ENCODE assay signal across 40 cellular contexts in the genomic region with DNA sequence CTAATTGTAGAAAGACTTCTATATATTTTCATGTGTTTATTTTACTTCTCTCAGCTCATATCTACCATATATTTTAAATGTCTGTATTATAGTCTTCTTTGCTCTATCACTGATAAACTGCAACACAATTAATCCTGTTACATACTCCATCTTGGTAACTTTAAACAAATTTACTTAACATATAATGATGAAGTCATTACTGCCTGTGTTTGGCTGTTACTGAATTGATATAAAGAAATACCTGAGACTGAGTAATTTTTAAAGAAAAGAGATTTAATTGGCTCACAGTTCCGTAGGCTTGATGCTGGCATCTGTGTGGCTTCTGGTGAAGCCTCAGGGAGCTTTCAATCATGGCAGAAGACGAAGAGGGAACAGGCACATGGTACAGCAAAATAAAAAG.
"Had no signal": no experiment of that assay in that cellular context is flagged by ENCODE, and none has a peak within 500 bp of the region (broad histone marks: within the 10 kb centered on the region; RNA-seq: fewer than 3 reads in every experiment).

No MANE protein-coding gene starts in this region.

- H3K9me3 Mint-ChIP-seq: activated T-helper 1 cell treated with anti-CD3 and anti-CD28 coated beads, Interleukin-12 subunit alpha, Interleukin-12 subunit beta, Interleukin-2, Interleukin-4 antibody, amounts not matched to agents 30 ng/mL and 10 ng/mL and 1 ng/mL, durations not matched to agents 14 hours and 24 hours and 36 hours had no signal

- H3K27me3 Mint-ChIP-seq: activated naive CD4-positive, alpha-beta T cell treated with anti-CD3 and anti-CD28 coated beads, Interleukin-2, amount 10 ng/mL, durations not matched to agents 7 days and 5 days; activated naive CD4-positive, alpha-beta T cell treated with anti-CD3 and anti-CD28 coated beads, Interleukin-2, amount 50 U/mL, for 24 hours; activated naive CD8-positive, alpha-beta T cell; activated naive CD8-positive, alpha-beta T cell treated with anti-CD3 and anti-CD28 coated beads for 36 hours; activated naive CD8-positive, alpha-beta T cell treated with anti-CD3 and anti-CD28 coated beads, Interleukin-2, amount 10 ng/mL, durations not matched to agents 7 days and 5 days; activated naive CD8-positive, alpha-beta T cell treated with anti-CD3 and anti-CD28 coated beads, Interleukin-2, amount 50 U/mL, for 24 hours; activated T-cell treated with anti-CD3 and anti-CD28 coated beads, Interleukin-2, amount 50 U/mL, for 24 hours; activated T-helper 17 cell treated with anti-CD3 and anti-CD28 coated beads, Interleukin-2, amount 50 U/mL, for 72 hours; brain; central memory CD8-positive, alpha-beta T cell had no signal

- H3K27ac ChIP-seq: adrenal gland, ascending aorta, body of pancreas, brain microvascular endothelial cell, breast epithelium, cardiac muscle cell had no signal

- H3K36me3 Mint-ChIP-seq: activated naive CD4-positive, alpha-beta T cell treated with anti-CD3 and anti-CD28 coated beads, Interleukin-2, amount 10 ng/mL, durations not matched to agents 7 days and 5 days; activated naive CD4-positive, alpha-beta T cell treated with anti-CD3 and anti-CD28 coated beads, Interleukin-2, amount 50 U/mL, for 24 hours; activated naive CD4-positive, alpha-beta T cell treated with anti-CD3 and anti-CD28 coated beads, Interleukin-2, amount 50 U/mL, for 72 hours; activated naive CD8-positive, alpha-beta T cell; activated naive CD8-positive, alpha-beta T cell treated with anti-CD3 and anti-CD28 coated beads for 36 hours; activated naive CD8-positive, alpha-beta T cell treated with anti-CD3 and anti-CD28 coated beads, Interleukin-2, amount 10 ng/mL, durations not matched to agents 7 days and 5 days; brain had no signal

- H3K36me3 ChIP-seq: adrenal gland, ascending aorta, brain microvascular endothelial cell, breast epithelium, cardiac muscle cell had no signal

- H3K4me1 Mint-ChIP-seq: activated naive CD4-positive, alpha-beta T cell treated with anti-CD3 and anti-CD28 coated beads, Interleukin-2, amount 10 ng/mL, durations not matched to agents 7 days and 5 days; activated naive CD4-positive, alpha-beta T cell treated with anti-CD3 and anti-CD28 coated beads, Interleukin-2, amount 50 U/mL, for 24 hours; activated naive CD8-positive, alpha-beta T cell treated with anti-CD3 and anti-CD28 coated beads for 36 hours; activated naive CD8-positive, alpha-beta T cell treated with anti-CD3 and anti-CD28 coated beads, Interleukin-2, amount 10 ng/mL, durations not matched to agents 7 days and 5 days; activated naive CD8-positive, alpha-beta T cell treated with anti-CD3 and anti-CD28 coated beads, Interleukin-2, amount 50 U/mL, for 24 hours; activated T-helper 17 cell treated with anti-CD3 and anti-CD28 coated beads, Interleukin-2, amount 50 U/mL, for 72 hours; brain; central memory CD8-positive, alpha-beta T cell had no signal

- DNase-seq: activated effector memory CD4-positive, alpha-beta T cell treated with anti-CD3 and anti-CD28 coated beads, Interleukin-2, amount 50 U/mL, for 16 hours; activated effector memory CD4-positive, alpha-beta T cell treated with Interleukin-2 at 50 U/mL for 16 hours; activated gamma-delta T cell; activated gamma-delta T cell treated with Interleukin-2 at 50 U/mL for 16 hours; activated naive CD4-positive, alpha-beta T cell; activated naive CD4-positive, alpha-beta T cell treated with anti-CD3 and anti-CD28 coated beads for 36 hours; activated naive CD4-positive, alpha-beta T cell treated with anti-CD3 and anti-CD28 coated beads, Interleukin-2, amount 10 ng/mL, durations not matched to agents 7 days and 5 days; activated naive CD4-positive, alpha-beta T cell treated with anti-CD3 and anti-CD28 coated beads, Interleukin-2, amount 50 U/mL, for 16 hours; activated naive CD4-positive, alpha-beta T cell treated with Interleukin-2 at 50 U/mL for 16 hours; activated naive CD8-positive, alpha-beta T cell treated with anti-CD3 and anti-CD28 coated beads for 36 hours; activated naive CD8-positive, alpha-beta T cell treated with anti-CD3 and anti-CD28 coated beads, Interleukin-2, amount 10 ng/mL, durations not matched to agents 7 days and 5 days; activated naive CD8-positive, alpha-beta T cell treated with anti-CD3 and anti-CD28 coated beads, Interleukin-2, amount 50 U/mL, for 24 hours; activated T-cell treated with anti-CD3 and anti-CD28 coated beads, Interleukin-2, amount 50 U/mL, for 1 hour; activated T-cell treated with anti-CD3 and anti-CD28 coated beads, Interleukin-2, amount 50 U/mL, for 24 hours; activated T-cell treated with anti-CD3 and anti-CD28 coated beads, Interleukin-2, amount 50 U/mL, for 4 hours; activated T-cell treated with anti-CD3 and anti-CD28 coated beads, Interleukin-2, amount 50 U/mL, for 48 hours; activated T-cell treated with anti-CD3 and anti-CD28 coated beads, Interleukin-2, amount 50 U/mL, for 72 hours; adrenal gland; amniotic stem cell; amygdala; anterior cingulate cortex; aorta; body of pancreas; brain microvascular endothelial cell; caudate nucleus; central memory CD4-positive, alpha-beta T cell; cerebellar nuclear complex had no signal

- H3K27me3 ChIP-seq: adrenal gland, ascending aorta, body of pancreas, brain microvascular endothelial cell, breast epithelium, cardiac muscle cell had no signal

- H3K9me3 ChIP-seq: adrenal gland, ascending aorta, body of pancreas, breast epithelium had no signal

- H3K4me1 ChIP-seq: adrenal gland, ascending aorta, body of pancreas, breast epithelium had no signal

- H3K27ac Mint-ChIP-seq: activated naive CD4-positive, alpha-beta T cell treated with anti-CD3 and anti-CD28 coated beads for 36 hours; activated naive CD4-positive, alpha-beta T cell treated with anti-CD3 and anti-CD28 coated beads, Interleukin-2, amount 10 ng/mL, durations not matched to agents 7 days and 5 days; activated naive CD4-positive, alpha-beta T cell treated with anti-CD3 and anti-CD28 coated beads, Interleukin-2, amount 50 U/mL, for 24 hours; activated naive CD4-positive, alpha-beta T cell treated with anti-CD3 and anti-CD28 coated beads, Interleukin-2, amount 50 U/mL, for 72 hours; activated naive CD8-positive, alpha-beta T cell; activated naive CD8-positive, alpha-beta T cell treated with anti-CD3 and anti-CD28 coated beads for 36 hours; activated naive CD8-positive, alpha-beta T cell treated with anti-CD3 and anti-CD28 coated beads, Interleukin-2, amount 10 ng/mL, durations not matched to agents 7 days and 5 days; activated naive CD8-positive, alpha-beta T cell treated with anti-CD3 and anti-CD28 coated beads, Interleukin-2, amount 50 U/mL, for 24 hours; activated T-cell treated with anti-CD3 and anti-CD28 coated beads, Interleukin-2, amount 50 U/mL, for 24 hours; activated T-cell treated with anti-CD3 and anti-CD28 coated beads, Interleukin-2, amount 50 U/mL, for 72 hours; activated T-helper 1 cell treated with anti-CD3 and anti-CD28 coated beads, Interleukin-12 subunit alpha, Interleukin-12 subunit beta, Interleukin-2, Interleukin-4 antibody, amounts not matched to agents 30 ng/mL and 10 ng/mL and 1 ng/mL, durations not matched to agents 14 hours and 24 hours and 36 hours; activated T-helper 17 cell treated with anti-CD3 and anti-CD28 coated beads, Interleukin-2, amount 50 U/mL, for 72 hours; activated T-helper 2 cell treated with anti-CD3 and anti-CD28 coated beads, Interferon-gamma antibody, Interleukin-2, Interleukin-4, amounts not matched to agents 10 μg/mL and 5 μg/mL and 100 μg/mL, durations not matched to agents 14 hours and 24 hours and 36 hours; brain had no signal

- H3K4me3 Mint-ChIP-seq: activated naive CD4-positive, alpha-beta T cell treated with anti-CD3 and anti-CD28 coated beads for 36 hours; activated naive CD4-positive, alpha-beta T cell treated with anti-CD3 and anti-CD28 coated beads, Interleukin-2, amount 10 ng/mL, durations not matched to agents 7 days and 5 days; activated naive CD4-positive, alpha-beta T cell treated with anti-CD3 and anti-CD28 coated beads, Interleukin-2, amount 50 U/mL, for 24 hours; activated naive CD8-positive, alpha-beta T cell; activated naive CD8-positive, alpha-beta T cell treated with anti-CD3 and anti-CD28 coated beads for 36 hours; activated naive CD8-positive, alpha-beta T cell treated with anti-CD3 and anti-CD28 coated beads, Interleukin-2, amount 10 ng/mL, durations not matched to agents 7 days and 5 days; activated naive CD8-positive, alpha-beta T cell treated with anti-CD3 and anti-CD28 coated beads, Interleukin-2, amount 50 U/mL, for 24 hours; activated T-cell treated with anti-CD3 and anti-CD28 coated beads, Interleukin-2, amount 50 U/mL, for 24 hours; activated T-cell treated with anti-CD3 and anti-CD28 coated beads, Interleukin-2, amount 50 U/mL, for 4 hours; activated T-cell treated with anti-CD3 and anti-CD28 coated beads, Interleukin-2, amount 50 U/mL, for 72 hours; activated T-helper 1 cell treated with anti-CD3 and anti-CD28 coated beads, Interleukin-12 subunit alpha, Interleukin-12 subunit beta, Interleukin-2, Interleukin-4 antibody, amounts not matched to agents 30 ng/mL and 10 ng/mL and 1 ng/mL, durations not matched to agents 14 hours and 24 hours and 36 hours; activated T-helper 17 cell treated with anti-CD3 and anti-CD28 coated beads, Interleukin-2, amount 50 U/mL, for 72 hours; brain; central memory CD8-positive, alpha-beta T cell had no signal

- H3K4me3 ChIP-seq: adrenal gland, ascending aorta, body of pancreas, breast epithelium, cardiac muscle cell had no signal

- FAIRE-seq: astrocyte, bronchial epithelial cell had no signal

- ATAC-seq: activated naive CD4-positive, alpha-beta T cell treated with anti-CD3 and anti-CD28 coated beads, Interleukin-2, amount 50 U/mL, for 72 hours; activated naive CD8-positive, alpha-beta T cell treated with anti-CD3 and anti-CD28 coated beads, Interleukin-2, amount 50 U/mL, for 24 hours; activated T-cell treated with anti-CD3 and anti-CD28 coated beads, Interleukin-2, amount 50 U/mL, for 4 hours; activated T-cell treated with anti-CD3 and anti-CD28 coated beads, Interleukin-2, amount 50 U/mL, for 72 hours; activated T-helper 17 cell treated with anti-CD3 and anti-CD28 coated beads, Interleukin-2, amount 50 U/mL, for 72 hours; body of pancreas had no signal
